ENCODE assay signal across 1 cellular context in the genomic region with DNA sequence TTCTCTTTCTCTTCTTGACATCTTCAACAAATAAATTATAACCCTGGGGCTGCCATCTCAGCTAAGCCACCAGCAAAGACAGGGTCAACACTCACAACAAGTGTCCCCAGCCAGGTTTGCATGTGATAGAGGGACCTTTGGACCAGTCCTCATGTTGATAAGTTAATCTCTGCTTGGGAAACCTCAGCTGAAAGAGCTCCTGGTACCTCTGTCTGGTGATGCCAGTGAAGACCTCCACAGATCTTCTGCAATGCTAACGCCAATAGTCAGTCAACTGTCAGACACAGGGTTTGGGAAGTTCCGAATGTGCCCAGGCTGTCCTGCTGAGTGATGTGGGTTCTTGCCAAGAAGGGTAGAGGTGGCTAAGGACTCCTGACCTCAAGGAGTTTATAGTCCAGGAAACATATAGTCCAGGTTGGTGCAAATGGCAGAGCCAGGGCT.
TF ChIP-seq lines count a peak whose summit lies in the region.

No MANE protein-coding gene starts in this region.

TF ChIP-seq in WTC11, 78 proteins besides CTCF, POLR2A, EP300 and RAD21 (continued from another document):
- no peak for TF ChIP-seq PRDM15 (CRISPR knock-in tag; IDR thresholded peaks at IDR 0.05)
- TF ChIP-seq GABPB1 (CRISPR knock-in tag; IDR thresholded peaks at IDR 0.05): peak; percentile 12; the same call in 1 of the 2 replicates
- no peak for TF ChIP-seq ZNF423 (CRISPR knock-in tag; IDR thresholded peaks at IDR 0.05)
- TF ChIP-seq PRRX2 (CRISPR knock-in tag; IDR thresholded peaks at IDR 0.05): no peak
- TF ChIP-seq, protein P1, sequence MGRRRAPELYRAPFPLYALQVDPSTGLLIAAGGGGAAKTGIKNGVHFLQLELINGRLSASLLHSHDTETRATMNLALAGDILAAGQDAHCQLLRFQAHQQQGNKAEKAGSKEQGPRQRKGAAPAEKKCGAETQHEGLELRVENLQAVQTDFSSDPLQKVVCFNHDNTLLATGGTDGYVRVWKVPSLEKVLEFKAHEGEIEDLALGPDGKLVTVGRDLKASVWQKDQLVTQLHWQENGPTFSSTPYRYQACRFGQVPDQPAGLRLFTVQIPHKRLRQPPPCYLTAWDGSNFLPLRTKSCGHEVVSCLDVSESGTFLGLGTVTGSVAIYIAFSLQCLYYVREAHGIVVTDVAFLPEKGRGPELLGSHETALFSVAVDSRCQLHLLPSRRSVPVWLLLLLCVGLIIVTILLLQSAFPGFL (CRISPR knock-in tag; IDR thresholded peaks at IDR 0.05; ENCODE audit: borderline replicate concordance): no peak
